ENCODE assay signal across 29 cellular contexts in genomic region chr2:43894743-43895142, GRCh38.
"Had no signal": no experiment of that assay in that cellular context is flagged by ENCODE, and none has a peak within 500 bp of the region (broad histone marks: within the 10 kb centered on the region; RNA-seq: fewer than 3 reads in every experiment).

No MANE protein-coding gene starts in this region.

- H3K4me3 ChIP-seq: ascending aorta, cardiac muscle cell, colonic mucosa had no signal

- DNase-seq: activated CD4-positive, alpha-beta memory T cell treated with anti-CD3 and anti-CD28 coated beads, Interleukin-2, amount 10 ng/mL, durations not matched to agents 7 days and 5 days; activated CD4-positive, alpha-beta T cell treated with anti-CD3 and anti-CD28 coated beads for 4 hours; activated CD4-positive, alpha-beta T cell treated with anti-CD3 and anti-CD28 coated beads, Interleukin-2, amount 10 ng/mL, durations not matched to agents 24 days and 14 days; activated CD4-positive, alpha-beta T cell treated with anti-CD3 and anti-CD28 coated beads, Interleukin-2, amount 50 U/mL, for 1 hour; activated CD4-positive, alpha-beta T cell treated with anti-CD3 and anti-CD28 coated beads, Interleukin-2, amount 50 U/mL, for 48 hours; activated CD4-positive, CD25-positive, alpha-beta regulatory T cell treated with anti-CD3 and anti-CD28 coated beads, Interleukin-2, amount 50 U/mL, for 72 hours; activated CD8-positive, alpha-beta memory T cell treated with anti-CD3 and anti-CD28 coated beads for 24 hours; activated CD8-positive, alpha-beta memory T cell treated with anti-CD3 and anti-CD28 coated beads, Interleukin-2, amount 10 ng/mL, durations not matched to agents 7 days and 5 days; activated CD8-positive, alpha-beta memory T cell treated with anti-CD3 and anti-CD28 coated beads, Interleukin-2, amount 50 U/mL, for 48 hours; activated CD8-positive, alpha-beta T cell treated with anti-CD3 and anti-CD28 coated beads, Interleukin-2, amount 10 ng/mL, durations not matched to agents 7 days and 5 days; activated effector memory CD4-positive, alpha-beta T cell treated with Interleukin-2 at 50 U/mL for 16 hours; activated gamma-delta T cell; activated naive CD4-positive, alpha-beta T cell treated with anti-CD3 and anti-CD28 coated beads, Interleukin-2, amount 10 ng/mL, durations not matched to agents 7 days and 5 days; activated naive CD4-positive, alpha-beta T cell treated with Interleukin-2 at 50 U/mL for 16 hours; activated naive CD8-positive, alpha-beta T cell treated with anti-CD3 and anti-CD28 coated beads, Interleukin-2, amount 10 ng/mL, durations not matched to agents 7 days and 5 days; activated naive CD8-positive, alpha-beta T cell treated with anti-CD3 and anti-CD28 coated beads, Interleukin-2, amount 50 U/mL, for 24 hours; activated T-cell treated with anti-CD3 and anti-CD28 coated beads, Interleukin-2, amount 50 U/mL, for 24 hours; activated T-cell treated with anti-CD3 and anti-CD28 coated beads, Interleukin-2, amount 50 U/mL, for 48 hours; amygdala; anterior cingulate cortex; caudate nucleus; cerebellar nuclear complex; colonic mucosa; T-helper 1 cell; T-helper 2 cell; T-helper 9 cell; WERI-Rb-1 had no signal

- H3K9me3 ChIP-seq: ascending aorta, colonic mucosa had no signal

- H3K27ac ChIP-seq: ascending aorta, cardiac muscle cell, colonic mucosa, WERI-Rb-1 had no signal

- H3K4me1 ChIP-seq: ascending aorta, colonic mucosa had no signal

- H3K36me3 ChIP-seq: colonic mucosa had no signal

- H3K27me3 ChIP-seq: ascending aorta, cardiac muscle cell, colonic mucosa had no signal
